Comparison of ENCODE assay signal across 11 cellular contexts in genomic region chr20:54708229-54708628, GRCh38.
"Had no signal": no experiment of that assay in that cellular context is flagged by ENCODE, and none has a peak within 500 bp of the region (broad histone marks: within the 10 kb centered on the region; RNA-seq: fewer than 3 reads in every experiment).

No MANE protein-coding gene starts in this region.

- H3K4me1 ChIP-seq: HAP-1 had no signal

- DNase-seq: GM23248, GOT3, H7, H9, HCEC 1CT, HFFc6 had no signal

- H3K36me3 ChIP-seq: HAP-1 had no signal

- H3K9me3 ChIP-seq: HAP-1 had no signal

- FAIRE-seq: H1, H54 had no signal

- H2AFZ ChIP-seq: GM23248, GM23338 had no signal

- H3K4me3 ChIP-seq: GM23248, GM23338, HAP-1 had no signal

- H3K9ac ChIP-seq: GM23248 had no signal

- ATAC-seq: GM23338, HCT116 had no signal

- H3K27ac ChIP-seq: GM23248 had no signal

- H3K4me2 ChIP-seq: GM23338 had no signal
